8 cellular contexts compared by ENCODE assay signal in the genomic region with DNA sequence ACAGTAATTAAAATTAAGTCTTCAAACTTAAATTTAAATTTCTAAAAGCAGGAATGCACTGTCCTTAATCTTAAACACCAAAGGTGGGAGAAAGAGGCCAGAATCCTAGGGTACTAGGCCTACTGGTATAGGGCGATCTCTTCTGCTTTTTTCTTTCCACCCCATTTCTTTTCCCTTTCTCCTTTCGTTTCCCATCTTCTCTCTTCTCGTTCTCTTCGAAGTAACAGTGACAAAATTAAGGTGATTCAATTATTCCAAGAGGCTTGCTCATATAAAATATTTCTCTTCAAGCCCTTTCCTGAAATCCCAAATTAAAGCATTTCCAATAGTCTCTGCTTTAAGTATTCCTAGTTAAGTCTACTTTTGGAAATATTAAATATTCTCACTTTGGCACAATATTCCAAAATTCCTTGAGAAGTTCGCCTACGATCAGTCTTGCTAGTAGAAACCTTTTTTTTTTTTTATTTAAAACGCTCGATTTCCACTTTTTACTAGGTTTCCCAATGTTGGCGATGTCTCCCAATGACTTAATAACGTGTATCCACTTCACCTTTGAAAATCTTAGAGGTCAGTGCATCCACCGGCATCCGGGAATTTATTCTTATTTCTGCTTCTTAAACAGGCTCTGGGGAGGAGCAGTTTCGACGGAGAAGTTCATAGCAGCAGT. TPM values are rescaled to one million over a fixed set of nuclear protein-coding genes. Genes with fewer than 3 reads are reported as not detected.
DNase-seq lines count a peak whose midpoint lies in the region; ATAC-seq and TF ChIP-seq lines count a peak whose summit lies in the region.

No MANE protein-coding gene starts in this region.

- no peaks in the 10 kb centered on the region for H3K27me3 Mint-ChIP-seq in naive thymus-derived CD8-positive, alpha-beta T cell

- H3K4me3 ChIP-seq in BE2C (ENCODE audit: low read depth, low read length) (peak overlapping the region; percentile 74), Karpas-422 (ENCODE audit: low read length) (peak overlapping the region; percentile 75), colonic mucosa (peak overlapping the region; percentile 38)

- no peak for ATAC-seq in naive thymus-derived CD8-positive, alpha-beta T cell
- ATAC-seq in HG03342 (IDR thresholded peaks at IDR 0.05; ENCODE audit: unreplicated experiment) (no peak), GM19467 (IDR thresholded peaks at IDR 0.05; ENCODE audit: unreplicated experiment) (no peak)

- H2AFZ ChIP-seq in Karpas-422 (ENCODE audit: low read length), result no peak overlapping the region

- H3K4me2 ChIP-seq in Karpas-422 (ENCODE audit: low read depth, low read length, poor library complexity, severe bottlenecking), result peak overlapping the region; percentile 97

- no peaks in the 10 kb centered on the region; the same call in 1 of the 2 replicates for H3K36me3 ChIP-seq in BE2C
- peaks cover 11% of the 10 kb centered on the region; the same call in 1 of the 2 replicates for H3K36me3 ChIP-seq in Karpas-422 (ENCODE audit: insufficient read depth, low read length)
- no peaks in the 10 kb centered on the region for H3K36me3 ChIP-seq in colonic mucosa

- H3K9ac ChIP-seq in Karpas-422 (ENCODE audit: low read length) (peak overlapping the region; percentile 82), colonic mucosa (ENCODE audit: low read depth in 2 of 2, low read length in 2 of 2) (peak overlapping the region; percentile 68 to 73)

- intact Hi-C loops in colonic mucosa (cut with DNase I), result no loop called here

- DNase-seq in BE2C (no peak), Karpas-422 (no peak), colonic mucosa (no peak), nucleus accumbens (lab: John Stamatoyannopoulos, UW) (no peak), foreskin melanocyte (no peak)
- DNase-seq in naive thymus-derived CD8-positive, alpha-beta T cell, result peak in 1 of 10 donors; percentile 15

- peak overlapping the region; percentile 91 to 98 (median 95) for H3K27ac Mint-ChIP-seq in naive thymus-derived CD8-positive, alpha-beta T cell

- POLR2A ChIA-PET in naive thymus-derived CD8-positive, alpha-beta T cell (lab: Charles Lee), result no interaction called here

- peaks cover 9% of the 10 kb centered on the region; the same call in 1 of the 2 replicates for H4K20me1 ChIP-seq in Karpas-422 (ENCODE audit: insufficient read depth, low read depth, low read length)

- H3K9me2 ChIP-seq in Karpas-422 (replicated peaks; ENCODE audit: insufficient read depth, low read length), result no peaks in the 10 kb centered on the region

- H3K27me3 ChIP-seq in BE2C, result no peaks in the 10 kb centered on the region
- H3K27me3 ChIP-seq in Karpas-422 (ENCODE audit: low read length), result no peaks in the 10 kb centered on the region
- H3K27me3 ChIP-seq in colonic mucosa, result no peaks in the 10 kb centered on the region

- no peak for TF ChIP-seq CTCF in BE2C (IDR thresholded peaks at IDR 0.05; ENCODE audit: low read depth, low read length)
- TF ChIP-seq CTCF in colonic mucosa (IDR thresholded peaks at IDR 0.05), result no peak

- H3K4me1 Mint-ChIP-seq in naive thymus-derived CD8-positive, alpha-beta T cell, result peaks cover 20 to 49% (median 43%) of the 10 kb centered on the region in 4 donors

- peak overlapping the region; percentile 100 for H3K27ac ChIP-seq in Karpas-422 (ENCODE audit: low read length)
- H3K27ac ChIP-seq in colonic mucosa, result peak overlapping the region; percentile 95

- peaks cover 36% of the 10 kb centered on the region for H3K79me2 ChIP-seq in Karpas-422 (ENCODE audit: low read length)

- peak overlapping the region; percentile 83 to 96 (median 92) for H3K4me3 Mint-ChIP-seq in naive thymus-derived CD8-positive, alpha-beta T cell

- peaks cover 7% of the 10 kb centered on the region for H3K4me1 ChIP-seq in BE2C
- H3K4me1 ChIP-seq in Karpas-422 (ENCODE audit: low read length), result peaks cover 48% of the 10 kb centered on the region
- H3K4me1 ChIP-seq in colonic mucosa, result peaks cover 8% of the 10 kb centered on the region

- H3K36me3 Mint-ChIP-seq in naive thymus-derived CD8-positive, alpha-beta T cell, result peaks cover 0 to 1% (median 0%) of the 10 kb centered on the region in 3 donors

- peaks cover 0 to 2% (median 0%) of the 10 kb centered on the region in 9 donors for H3K9me3 Mint-ChIP-seq in naive thymus-derived CD8-positive, alpha-beta T cell

- no peaks in the 10 kb centered on the region for H3K9me3 ChIP-seq in BE2C
- no peaks in the 10 kb centered on the region for H3K9me3 ChIP-seq in Karpas-422 (ENCODE audit: low read length)
- no peaks in the 10 kb centered on the region for H3K9me3 ChIP-seq in colonic mucosa

RNA-seq across cellular contexts. Expression of gene LCOR, which starts 0.8 kb away (rescaled TPM):
- 6.2 TPM for polyA plus RNA-seq in BE2C (2012; ENCODE audit: insufficient read depth, insufficient read length, low read depth)
- total RNA-seq in Karpas-422 (2014; rRNA removed; shearing (Covaris generic); ENCODE audit: low replicate concordance), result 13.1 and 24.3 TPM in 2 replicates
- 10 to 100 TPM; 58.6 to 73.1 TPM for total RNA-seq in colonic mucosa
- total RNA-seq in naive thymus-derived CD8-positive, alpha-beta T cell, result 10 to 100 TPM; 50.2 to 51.2 TPM
- 10 to 100 TPM; 18.9 to 26.6 (median 19.3) TPM for polyA plus RNA-seq in naive thymus-derived CD8-positive, alpha-beta T cell
